Comparison of ENCODE assay signal across 25 cellular contexts in the genomic region with DNA sequence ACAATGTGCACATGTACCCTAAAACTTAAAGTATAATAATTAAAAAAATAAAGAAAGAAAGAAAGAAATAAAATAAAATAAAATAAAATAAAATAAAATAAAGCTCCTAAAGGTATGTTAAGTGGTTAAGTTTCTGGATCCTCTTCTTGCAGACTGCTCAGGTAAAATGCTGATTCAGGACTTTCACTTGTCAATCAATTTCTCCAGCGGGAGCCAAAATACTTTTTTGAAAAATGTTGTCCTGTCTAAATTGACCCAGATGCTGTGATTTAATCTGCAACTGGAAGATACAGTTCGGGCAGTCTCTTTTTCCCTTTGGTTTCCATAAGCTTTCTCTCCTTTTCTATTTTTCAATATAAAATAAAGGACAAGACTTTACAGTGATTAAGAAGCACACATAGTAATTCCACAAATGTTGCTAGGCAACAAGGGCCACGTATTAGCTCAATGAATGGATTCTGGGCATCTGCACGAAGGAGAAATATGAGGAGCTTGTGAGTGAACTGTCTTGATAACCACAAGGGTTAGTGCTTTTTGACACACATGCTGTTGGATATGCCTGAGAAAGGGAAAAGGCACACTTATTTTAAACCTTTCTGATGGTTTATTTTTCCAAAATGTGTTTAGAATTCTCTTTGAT. TPM values are rescaled to one million over a fixed set of nuclear protein-coding genes. Genes with fewer than 3 reads are reported as not detected.
DNase-seq lines count a peak whose midpoint lies in the region; ATAC-seq and TF ChIP-seq lines count a peak whose summit lies in the region.
"Had no signal": no experiment of that assay in that cellular context is flagged by ENCODE, and none has a peak within 500 bp of the region (broad histone marks: within the 10 kb centered on the region; RNA-seq: fewer than 3 reads in every experiment).

No MANE protein-coding gene starts in this region.

- H3K36me3 Mint-ChIP-seq in MCF 10A (ENCODE audit: insufficient read depth, unreplicated experiment): no peaks in the 10 kb centered on the region
- H3K36me3 Mint-ChIP-seq: immature natural killer cell had no signal

- POLR2A ChIA-PET in MCF 10A (lab: Yijun Ruan, JAX): interaction anchor here (0.7 to 1.8 kb wide), 2 partner anchors 11 to 898 kb away, joined by 3 to 12 read pairs; no protein-coding TSS in a partner anchor

- no peak for TF ChIP-seq POLR2A in breast epithelium (IDR thresholded peaks at IDR 0.05)

- H3K4me1 ChIP-seq in breast epithelium: no peaks in the 10 kb centered on the region
- H3K4me1 ChIP-seq: ascending aorta, lower lobe of right lung, right atrium auricular region, upper lobe of left lung had no signal

- TF ChIP-seq CTCF in MCF 10A (IDR thresholded peaks at IDR 0.05; ENCODE audit: unreplicated experiment): no peak
- no peak for TF ChIP-seq CTCF in breast epithelium (IDR thresholded peaks at IDR 0.05)
- no peak for TF ChIP-seq CTCF in choroid plexus epithelial cell (conservative IDR thresholded peaks at IDR 0.05; ENCODE audit: low read depth, low read length)

- no TSS peak for BruUV-seq in MCF 10A (replicated peaks; lab: Mats Ljungman, UMichigan)

- no peaks in the 10 kb centered on the region for H3K27me3 Mint-ChIP-seq in MCF 10A (ENCODE audit: insufficient read depth, unreplicated experiment)

- H3K4me3 ChIP-seq in breast epithelium (no peak overlapping the region), choroid plexus epithelial cell (ENCODE audit: low read depth, low read length) (no peak overlapping the region)
- H3K4me3 ChIP-seq: ascending aorta, dorsolateral prefrontal cortex, lower lobe of right lung, right atrium auricular region, upper lobe of left lung had no signal

- H3K4me3 Mint-ChIP-seq in MCF 10A (ENCODE audit: unreplicated experiment): no peak overlapping the region
- H3K4me3 Mint-ChIP-seq: immature natural killer cell; stimulated activated naive CD8-positive, alpha-beta T cell treated with anti-CD3 and anti-CD28 coated beads, Interleukin-15, Interleukin-2, amounts not matched to agents 100 ng/mL and 50 ng/mL, for 24 hours had no signal

- no peaks in the 10 kb centered on the region for H3K27me3 ChIP-seq in breast epithelium
- H3K27me3 ChIP-seq: ascending aorta, dorsolateral prefrontal cortex, right atrium auricular region, upper lobe of left lung had no signal

- no peaks in the 10 kb centered on the region for H3K36me3 ChIP-seq in breast epithelium
- H3K36me3 ChIP-seq: ascending aorta, lower lobe of right lung, right atrium auricular region, upper lobe of left lung had no signal

- H3K27ac Mint-ChIP-seq in MCF 10A (ENCODE audit: low read depth, unreplicated experiment): no peak overlapping the region
- H3K27ac Mint-ChIP-seq: immature natural killer cell; stimulated activated naive CD8-positive, alpha-beta T cell treated with anti-CD3 and anti-CD28 coated beads, Interleukin-15, Interleukin-2, amounts not matched to agents 100 ng/mL and 50 ng/mL, for 24 hours had no signal

- H3K27ac ChIP-seq in breast epithelium: no peak overlapping the region
- H3K27ac ChIP-seq: ascending aorta, dorsolateral prefrontal cortex, lower lobe of right lung, right atrium auricular region, upper lobe of left lung had no signal

- intact Hi-C loops in MCF 10A (cut with micrococcal nuclease): no loop called here
- intact Hi-C loops in breast epithelium (cut with DNase I; ENCODE audit: low total_unique reads): no loop called here
- intact Hi-C loops in cardiac septum (cut with DNase I): no loop called here

- no peaks in the 10 kb centered on the region for H3K9me3 Mint-ChIP-seq in MCF 10A (ENCODE audit: unreplicated experiment)
- H3K9me3 Mint-ChIP-seq: stimulated activated naive CD8-positive, alpha-beta T cell treated with anti-CD3 and anti-CD28 coated beads, Interleukin-15, Interleukin-2, amounts not matched to agents 100 ng/mL and 50 ng/mL, for 24 hours had no signal

- ATAC-seq in HG02588 (IDR thresholded peaks at IDR 0.05; ENCODE audit: unreplicated experiment) (no peak), GM21529 (IDR thresholded peaks at IDR 0.05; ENCODE audit: unreplicated experiment) (no peak)
- ATAC-seq: lower lobe of right lung had no signal

- H3K4me1 Mint-ChIP-seq in MCF 10A (ENCODE audit: insufficient read depth, unreplicated experiment): peaks cover 6% of the 10 kb centered on the region

- CTCF ChIA-PET in MCF 10A (lab: Yijun Ruan, JAX): interaction anchor here (0.7 to 1.0 kb wide), 2 partner anchors 13 to 184 kb away, joined by 3 read pairs; no protein-coding TSS in a partner anchor

- H3K9me3 ChIP-seq in breast epithelium: no peaks in the 10 kb centered on the region
- H3K9me3 ChIP-seq: ascending aorta, lower lobe of right lung, right atrium auricular region, upper lobe of left lung had no signal

- DNase-seq in MCF 10A (ENCODE audit: unreplicated experiment) (peak; percentile 26), breast epithelium (ENCODE audit: low spot score in 2 of 2) (no peak), NCI-H748 treated with DMSO at 0.1 percent for 48 hours (lab: John Stamatoyannopoulos, UW) (peak; percentile 5), choroid plexus epithelial cell (ENCODE audit: low read depth) (peak; percentile 10), stromal cell of bone marrow (ENCODE audit: low read depth) (peak; percentile 51), cardiac septum (ENCODE audit: low spot score) (no peak)
- DNase-seq: ACHN; activated CD4-positive, alpha-beta T cell treated with anti-CD3 and anti-CD28 coated beads, Interleukin-2, amount 50 U/mL, for 48 hours; activated naive CD4-positive, alpha-beta T cell treated with Interleukin-2 at 50 U/mL for 16 hours; activated T-cell treated with anti-CD3 and anti-CD28 coated beads, Interleukin-2, amount 50 U/mL, for 1 hour; DMS79; dorsolateral prefrontal cortex; H7; immature natural killer cell; Karpas-422; lower lobe of right lung; NCI-H146; SHP77; upper lobe of left lung had no signal

RNA-seq across cellular contexts. Expression of gene HTR4, which starts 38.6 kb away (rescaled TPM):
- total RNA-seq in MCF 10A (2022) (not detected in 2 replicates), breast epithelium (under 1 TPM in 2 of 3 donors, not detected in 1; 0.15 to 0.66 TPM), cardiac septum (0.70 TPM)
- total RNA-seq: H7, lower lobe of right lung, osteoblast had no signal

Comparison
In these comparisons a context has a peak if more than half of its experiments do, and no peak if none do; other contexts are left out.
1. DNase-seq: peak in MCF 10A (single experiment), NCI-H748 treated with DMSO at 0.1 percent for 48 hours (single experiment), choroid plexus epithelial cell (single experiment) and stromal cell of bone marrow (single experiment); none in breast epithelium (0 of 2) and cardiac septum (single experiment).